Comparison of ENCODE assay signal across 8 cellular contexts in the genomic region with DNA sequence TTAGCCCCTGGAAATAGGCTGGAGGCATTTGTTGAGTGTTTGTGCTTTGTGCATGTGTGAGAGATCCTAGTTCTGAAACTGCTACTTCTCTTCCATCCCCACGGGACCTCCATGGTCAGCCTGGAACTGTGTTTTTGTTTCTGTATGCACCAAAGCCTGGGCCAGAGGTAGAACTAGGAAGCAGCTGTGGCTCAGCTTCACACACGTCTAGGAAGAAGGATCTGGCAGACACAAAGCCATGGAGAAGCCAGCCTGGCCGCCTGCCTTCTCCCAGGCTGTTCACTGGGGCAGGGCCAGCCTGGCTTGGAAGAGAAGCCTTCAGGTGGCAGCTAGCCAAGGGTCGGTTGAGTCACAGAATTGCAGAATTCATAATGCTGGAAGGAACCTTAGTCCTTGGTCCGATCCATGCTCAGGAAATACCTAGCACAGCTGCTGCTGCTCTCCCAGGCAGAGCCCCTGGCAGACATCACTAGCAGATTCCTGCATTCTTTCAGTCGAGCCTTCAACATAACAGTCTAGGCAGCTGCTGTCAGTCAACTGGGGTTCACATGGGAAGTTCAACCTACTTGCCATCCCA. TPM values are rescaled to one million over a fixed set of nuclear protein-coding genes. Genes with fewer than 3 reads are reported as not detected.
DNase-seq lines count a peak whose midpoint lies in the region; ATAC-seq and TF ChIP-seq lines count a peak whose summit lies in the region.

No MANE protein-coding gene starts in this region.

- H3K4me2 ChIP-seq in BLaER1 = peak overlapping the region; percentile 91

- H3K9me3 Mint-ChIP-seq in central memory CD8-positive, alpha-beta T cell = no peaks in the 10 kb centered on the region

- H3K9me3 ChIP-seq in BLaER1 = no peaks in the 10 kb centered on the region
- H3K9me3 ChIP-seq in right lobe of liver = no peaks in the 10 kb centered on the region
- no peaks in the 10 kb centered on the region for H3K9me3 ChIP-seq in thoracic aorta
- no peaks in the 10 kb centered on the region for H3K9me3 ChIP-seq in effector memory CD4-positive, alpha-beta T cell (ENCODE audit: control insufficient read depth, low read length)

- TF ChIP-seq CTCF in right lobe of liver (IDR thresholded peaks at IDR 0.05) (no peak), thoracic aorta (IDR thresholded peaks at IDR 0.05) (no peak)

- ATAC-seq in central memory CD8-positive, alpha-beta T cell (replicated peaks; ENCODE audit: extremely low read depth, poor library complexity, severe bottlenecking) = no peak
- ATAC-seq in right lobe of liver = peak; percentile 72 to 85 (median 80)
- peak; percentile 95 for ATAC-seq in thoracic aorta (ENCODE audit: insufficient number of reproducible peaks, low FRiP score, low read depth)
- no peak for ATAC-seq in HG03378 (IDR thresholded peaks at IDR 0.05; ENCODE audit: unreplicated experiment)

- H3K27ac ChIP-seq in BLaER1 (peak overlapping the region; percentile 85), right lobe of liver (peak overlapping the region; percentile 73 to 88 (median 86)), thoracic aorta (peak overlapping the region; percentile 83 to 94)
- H3K27ac ChIP-seq in effector memory CD4-positive, alpha-beta T cell (ENCODE audit: insufficient read depth, low read length, poor library complexity, severe bottlenecking) = no peak overlapping the region

- TF ChIP-seq POLR2A in right lobe of liver (IDR thresholded peaks at IDR 0.05) = no peak

- peak overlapping the region; percentile 71 for H3K27ac Mint-ChIP-seq in central memory CD8-positive, alpha-beta T cell (ENCODE audit: low read depth)

- no peaks in the 10 kb centered on the region for H3K27me3 ChIP-seq in BLaER1
- H3K27me3 ChIP-seq in right lobe of liver = no peaks in the 10 kb centered on the region
- H3K27me3 ChIP-seq in thoracic aorta (replicated peaks; ENCODE audit: insufficient read depth) = no peaks in the 10 kb centered on the region
- H3K27me3 ChIP-seq in effector memory CD4-positive, alpha-beta T cell (replicated peaks; ENCODE audit: control insufficient read depth, insufficient read depth, low read length, poor library complexity, severe bottlenecking) = no peaks in the 10 kb centered on the region

- H3K4me3 Mint-ChIP-seq in central memory CD8-positive, alpha-beta T cell = peak overlapping the region; percentile 16

- H3K4me1 ChIP-seq in BLaER1 = peaks cover 62% of the 10 kb centered on the region
- peaks cover 0 to 45% (median 16%) of the 10 kb centered on the region in 4 donors for H3K4me1 ChIP-seq in right lobe of liver
- peaks cover 21 to 31% of the 10 kb centered on the region in 2 donors for H3K4me1 ChIP-seq in thoracic aorta (ENCODE audit: control insufficient read depth in 1 of 2, low read depth in 2 of 2)
- H3K4me1 ChIP-seq in effector memory CD4-positive, alpha-beta T cell (ENCODE audit: control insufficient read depth, insufficient read depth, low read length, poor library complexity, severe bottlenecking) = no peaks in the 10 kb centered on the region

- H3K4me3 ChIP-seq in BLaER1 (peak overlapping the region; percentile 35; the same call in 1 of the 2 replicates), right lobe of liver (no peak overlapping the region), thoracic aorta (peak overlapping the region; percentile 5)
- H3K4me3 ChIP-seq in effector memory CD4-positive, alpha-beta T cell (ENCODE audit: insufficient read depth, low read depth, low read length, poor library complexity, severe bottlenecking) = no peak overlapping the region

- H3K9ac ChIP-seq in BLaER1 = peak overlapping the region; percentile 67

- WGBS in right lobe of liver (ENCODE audit: insufficient coverage, low coverage, low lambda C conversion rate, missing lambda C conversion rate) = 6% methylated on average over 6 of the region's 6 CpGs

- peaks cover 60% of the 10 kb centered on the region for H3K4me1 Mint-ChIP-seq in central memory CD8-positive, alpha-beta T cell

- intact Hi-C loops in right lobe of liver (cut with DNase I) = no loop called here

- peaks cover 1% of the 10 kb centered on the region for H3K36me3 Mint-ChIP-seq in central memory CD8-positive, alpha-beta T cell (ENCODE audit: insufficient read depth)

- DNase-seq in M059J (ENCODE audit: low read depth) (peak; percentile 95), right lobe of liver (peak; percentile 88 to 92 (median 92)), thoracic aorta (ENCODE audit: low spot score) (peak; percentile 87), GDM1 (lab: John Stamatoyannopoulos, UW) (no peak)
- no peak for DNase-seq in central memory CD8-positive, alpha-beta T cell (ENCODE audit: low spot score in 2 of 2)
- DNase-seq in effector memory CD4-positive, alpha-beta T cell = no peak

- H3K27me3 Mint-ChIP-seq in central memory CD8-positive, alpha-beta T cell = no peaks in the 10 kb centered on the region

- no peaks in the 10 kb centered on the region for H4K20me1 ChIP-seq in BLaER1

- no peaks in the 10 kb centered on the region for H3K36me3 ChIP-seq in BLaER1
- H3K36me3 ChIP-seq in right lobe of liver = no peaks in the 10 kb centered on the region
- no peaks in the 10 kb centered on the region for H3K36me3 ChIP-seq in thoracic aorta
- H3K36me3 ChIP-seq in effector memory CD4-positive, alpha-beta T cell (ENCODE audit: control insufficient read depth, insufficient read depth, low read length) = no peaks in the 10 kb centered on the region

RNA-seq across cellular contexts. Expression of gene RIN3, which starts 27.0 kb away (rescaled TPM):
- 0.44 and 1.1 TPM in 2 replicates for total RNA-seq in M059J (2014; rRNA removed; shearing (Covaris generic))
- 10 to 100 TPM; 10.7 to 20.4 (median 18.9) TPM for total RNA-seq in right lobe of liver
- total RNA-seq in thoracic aorta = 10 to 100 TPM; 47.4 to 54.2 TPM

Comparison
In these comparisons a context has a peak if more than half of its experiments do, and no peak if none do; other contexts are left out.
1. H3K4me3 ChIP-seq: peak in BLaER1 (single experiment) and thoracic aorta (single experiment); none in right lobe of liver (0 of 3) and effector memory CD4-positive, alpha-beta T cell (single experiment).
2. DNase-seq: peak in M059J (single experiment), right lobe of liver (3 of 3) and thoracic aorta (single experiment); none in central memory CD8-positive, alpha-beta T cell (0 of 2), effector memory CD4-positive, alpha-beta T cell (0 of 3) and GDM1 (single experiment).
3. ATAC-seq: peak in right lobe of liver (4 of 4) and thoracic aorta (single experiment); none in central memory CD8-positive, alpha-beta T cell (single experiment) and HG03378 (single experiment).